Comparison of ENCODE assay signal across 9 cellular contexts in genomic region chr1:32062867-32063230, GRCh38. TPM values are rescaled to one million over a fixed set of nuclear protein-coding genes. Genes with fewer than 3 reads are reported as not detected.
DNase-seq lines count a peak whose midpoint lies in the region; ATAC-seq and TF ChIP-seq lines count a peak whose summit lies in the region.
"Had no signal": no experiment of that assay in that cellular context is flagged by ENCODE, and none has a peak within 500 bp of the region (broad histone marks: within the 10 kb centered on the region; RNA-seq: fewer than 3 reads in every experiment).

No MANE protein-coding gene starts in this region.

- ATAC-seq in activated naive CD4-positive, alpha-beta T cell treated with anti-CD3 and anti-CD28 coated beads, Interleukin-2, amount 50 U/mL, for 72 hours = no peak
- ATAC-seq in left lung = no peak

- H3K36me3 Mint-ChIP-seq in activated naive CD4-positive, alpha-beta T cell treated with anti-CD3 and anti-CD28 coated beads for 36 hours (ENCODE audit: low read depth) = peaks cover 11% of the 10 kb centered on the region
- H3K36me3 Mint-ChIP-seq in activated naive CD4-positive, alpha-beta T cell treated with anti-CD3 and anti-CD28 coated beads, Interleukin-2, amount 50 U/mL, for 72 hours = peaks cover 0 to 13% of the 10 kb centered on the region in 2 donors

- H3K4me3 ChIP-seq in left lung (no peak overlapping the region), tibial artery (no peak overlapping the region)

- H3K27me3 ChIP-seq in left lung = no peaks in the 10 kb centered on the region
- no peaks in the 10 kb centered on the region for H3K27me3 ChIP-seq in tibial artery

- no peak for DNase-seq in activated naive CD4-positive, alpha-beta T cell treated with anti-CD3 and anti-CD28 coated beads for 36 hours
- no peak for DNase-seq in activated naive CD4-positive, alpha-beta T cell (lab: John Stamatoyannopoulos, UW)
- DNase-seq in activated naive CD4-positive, alpha-beta T cell treated with anti-CD3 and anti-CD28 coated beads, Interleukin-2, amount 50 U/mL, for 72 hours (ENCODE audit: low spot score in 2 of 2) = no peak
- DNase-seq in left lung = no peak
- no peak for DNase-seq in tibial artery
- no peak for DNase-seq in NCI-H1105 treated with DMSO at 0.1 percent for 48 hours (lab: John Stamatoyannopoulos, UW)
- DNase-seq in A172 (ENCODE audit: low spot score) = no peak
- DNase-seq in activated T-cell treated with anti-CD3 and anti-CD28 coated beads, Interleukin-2, amount 50 U/mL, for 1 hour = no peak
- DNase-seq: stimulated activated CD4-positive, alpha-beta T cell treated with anti-CD3 and anti-CD28 coated beads, Interleukin-4, amount 100 ng/mL, for 24 hours had no signal

- H3K4me1 ChIP-seq in left lung = peaks cover 16 to 41% of the 10 kb centered on the region in 2 donors
- H3K4me1 ChIP-seq in tibial artery = peaks cover 0 to 36% (median 29%) of the 10 kb centered on the region in 4 donors

- intact Hi-C loops in activated naive CD4-positive, alpha-beta T cell treated with anti-CD3 and anti-CD28 coated beads for 36 hours (cut with micrococcal nuclease) = loop anchor here (5.0 kb wide), 1 partner anchor 246 kb away; the partner anchor contains the start of gene SPOCD1
- intact Hi-C loops in left lung (cut with DNase I) = no loop called here
- intact Hi-C loops in tibial artery (cut with DNase I; ENCODE audit: low total_unique reads) = loop anchor here (5.0 to 10.0 kb wide), 2 partner anchors 46 to 98 kb away; no protein-coding TSS in a partner anchor

- H3K9me3 ChIP-seq in left lung (no peaks in the 10 kb centered on the region), tibial artery (no peaks in the 10 kb centered on the region)

- TF ChIP-seq CTCF in left lung (IDR thresholded peaks at IDR 0.05) (no peak), tibial artery (IDR thresholded peaks at IDR 0.05) (no peak)

- no peaks in the 10 kb centered on the region for H3K27me3 Mint-ChIP-seq in activated naive CD4-positive, alpha-beta T cell treated with anti-CD3 and anti-CD28 coated beads for 36 hours (ENCODE audit: low read depth)

- H3K27ac Mint-ChIP-seq in activated naive CD4-positive, alpha-beta T cell treated with anti-CD3 and anti-CD28 coated beads for 36 hours = peak overlapping the region; percentile 61
- H3K27ac Mint-ChIP-seq in activated naive CD4-positive, alpha-beta T cell treated with anti-CD3 and anti-CD28 coated beads, Interleukin-2, amount 50 U/mL, for 72 hours = peak overlapping the region; percentile 37 to 70

- CTCF ChIA-PET in activated naive CD4-positive, alpha-beta T cell treated with anti-CD3 and anti-CD28 coated beads for 36 hours (lab: Charles Lee) = interaction anchor here (0.6 to 2.0 kb wide), 15 partner anchors 9 to 412 kb away, joined by 3 to 13 read pairs (median 3); partner anchors contain the start of gene TMEM39B

- no peaks in the 10 kb centered on the region for H3K9me3 Mint-ChIP-seq in activated naive CD4-positive, alpha-beta T cell treated with anti-CD3 and anti-CD28 coated beads for 36 hours
- H3K9me3 Mint-ChIP-seq in activated naive CD4-positive, alpha-beta T cell treated with anti-CD3 and anti-CD28 coated beads, Interleukin-2, amount 50 U/mL, for 72 hours = no peaks in the 10 kb centered on the region

- H3K36me3 ChIP-seq in left lung (peaks cover 0 to 4% of the 10 kb centered on the region in 2 donors), tibial artery (peaks cover 18 to 35% (median 22%) of the 10 kb centered on the region in 3 donors)

- no peak overlapping the region for H3K4me3 Mint-ChIP-seq in activated naive CD4-positive, alpha-beta T cell treated with anti-CD3 and anti-CD28 coated beads for 36 hours

- peaks cover 9% of the 10 kb centered on the region for H3K4me1 Mint-ChIP-seq in activated naive CD4-positive, alpha-beta T cell treated with anti-CD3 and anti-CD28 coated beads for 36 hours (ENCODE audit: low read depth)

- peak overlapping the region; percentile 33 to 53 for H3K27ac ChIP-seq in left lung
- peak overlapping the region; percentile 74 to 78 for H3K27ac ChIP-seq in tibial artery

RNA-seq across cellular contexts. Expression of gene TMEM39B, which starts 9.9 kb away (rescaled TPM):
- 10 to 100 TPM; 17.2 to 17.6 TPM for total RNA-seq in activated naive CD4-positive, alpha-beta T cell treated with anti-CD3 and anti-CD28 coated beads for 36 hours
- 10 to 100 TPM; 20.3 to 35.0 TPM for total RNA-seq in activated naive CD4-positive, alpha-beta T cell treated with anti-CD3 and anti-CD28 coated beads, Interleukin-2, amount 50 U/mL, for 72 hours
- total RNA-seq in left lung = 10 to 100 TPM; 16.5 to 22.6 TPM
- total RNA-seq in A172 (2014; rRNA removed; shearing (Covaris generic)) = 1.5 and 3.0 TPM in 2 replicates

RNA-seq across cellular contexts. Expression of gene KPNA6, which starts 45.0 kb away (rescaled TPM):
- 10 to 100 TPM; 74.5 to 75.0 TPM for total RNA-seq in activated naive CD4-positive, alpha-beta T cell treated with anti-CD3 and anti-CD28 coated beads for 36 hours
- 100 to 1,000 TPM in 1 of 2 donors, 10 to 100 TPM in 1; 62.0 to 103 TPM for total RNA-seq in activated naive CD4-positive, alpha-beta T cell treated with anti-CD3 and anti-CD28 coated beads, Interleukin-2, amount 50 U/mL, for 72 hours
- total RNA-seq in left lung = 10 to 100 TPM; 70.2 to 73.2 TPM
- total RNA-seq in A172 (2014; rRNA removed; shearing (Covaris generic)) = 35.5 and 37.8 TPM in 2 replicates

RNA-seq across cellular contexts. Expression of gene KHDRBS1, which starts 49.2 kb away (rescaled TPM):
- total RNA-seq in activated naive CD4-positive, alpha-beta T cell treated with anti-CD3 and anti-CD28 coated beads for 36 hours = 100 to 1,000 TPM; 189 to 198 TPM
- total RNA-seq in activated naive CD4-positive, alpha-beta T cell treated with anti-CD3 and anti-CD28 coated beads, Interleukin-2, amount 50 U/mL, for 72 hours = 100 to 1,000 TPM; 159 to 210 TPM
- 10 to 100 TPM; 87.2 to 95.7 TPM for total RNA-seq in left lung
- total RNA-seq in A172 (2014; rRNA removed; shearing (Covaris generic)) = 58.0 and 70.0 TPM in 2 replicates

Comparison
In these comparisons a context has a peak if more than half of its experiments do, and no peak if none do; other contexts are left out.
1. intact Hi-C loops: an anchor here in activated naive CD4-positive, alpha-beta T cell treated with anti-CD3 and anti-CD28 coated beads for 36 hours (5.0 kb wide) and tibial artery (5.0 to 10.0 kb wide); none called in left lung.